23 cellular contexts compared by ENCODE assay signal in the genomic region with DNA sequence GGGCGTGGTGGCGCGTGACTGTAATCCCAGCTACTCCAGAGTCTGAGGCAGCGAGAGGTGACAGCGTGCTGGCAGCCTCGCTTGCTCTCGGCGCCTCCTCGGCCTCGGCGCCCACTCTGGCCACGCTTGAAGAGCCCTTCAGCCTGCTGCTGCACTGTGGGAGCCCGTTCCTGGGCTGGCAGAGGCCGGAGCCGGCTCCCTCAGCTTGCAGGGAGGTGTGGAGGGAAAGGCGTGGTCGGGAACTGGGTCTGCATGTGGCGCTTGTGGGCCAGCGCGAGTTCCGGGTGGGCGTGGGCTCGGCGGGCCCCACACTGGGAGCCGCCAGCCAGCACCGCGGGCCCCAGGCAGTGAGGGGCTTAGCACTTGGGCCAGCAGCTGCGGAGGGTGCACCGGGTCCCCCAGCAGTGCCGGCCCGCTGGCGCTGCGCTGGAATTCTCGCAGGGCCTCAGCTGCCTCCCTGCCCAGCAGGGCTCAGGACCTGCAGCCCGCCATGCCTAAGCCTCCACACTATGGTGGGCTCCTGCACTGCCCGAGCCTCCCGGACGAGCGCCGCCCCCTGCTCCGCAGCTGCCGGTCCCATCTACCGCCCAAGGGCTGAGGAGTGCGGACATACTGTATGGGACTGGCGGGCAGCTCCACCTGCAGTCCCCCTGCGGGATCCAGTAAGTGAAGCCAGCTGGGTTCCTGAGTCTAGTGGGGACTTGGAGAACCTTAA.
"Had no signal": no experiment of that assay in that cellular context is flagged by ENCODE, and none has a peak within 500 bp of the region (broad histone marks: within the 10 kb centered on the region; RNA-seq: fewer than 3 reads in every experiment).

No MANE protein-coding gene starts in this region.

- H3K27ac ChIP-seq: Peyer's patch had no signal

- H3K36me3 ChIP-seq: Peyer's patch had no signal

- H3K4me3 ChIP-seq: Peyer's patch had no signal

- H3K4me1 ChIP-seq: Peyer's patch had no signal

- DNase-seq: activated CD4-positive, alpha-beta memory T cell treated with anti-CD3 and anti-CD28 coated beads for 36 hours; activated CD4-positive, alpha-beta T cell treated with anti-CD3 and anti-CD28 coated beads, Interleukin-2, amount 10 ng/mL, durations not matched to agents 7 days and 5 days; activated CD4-positive, CD25-positive, alpha-beta regulatory T cell; activated gamma-delta T cell; activated naive CD4-positive, alpha-beta T cell treated with anti-CD3 and anti-CD28 coated beads, Interleukin-2, amount 10 ng/mL, durations not matched to agents 7 days and 5 days; activated naive CD8-positive, alpha-beta T cell treated with anti-CD3 and anti-CD28 coated beads for 36 hours; activated T-cell treated with anti-CD3 and anti-CD28 coated beads for 4 hours; activated T-cell treated with anti-CD3 and anti-CD28 coated beads, Interleukin-2, amount 50 U/mL, for 48 hours; Karpas-422; MM.1S; NCI-H1105; NCI-H1436; NCI-H187; NCI-H2081; NCI-H510A treated with DMSO at 0.1 percent for 48 hours; NCI-H69; NK-92 treated with Interleukin-12 subunit alpha and Interleukin-12 subunit beta, amount 100 ng/mL, for 24 hours; Peyer's patch; SIG-M5; T-helper 17 cell; T1000 had no signal

- H3K27me3 ChIP-seq: Peyer's patch had no signal

- ATAC-seq: activated T-helper 17 cell treated with anti-CD3 and anti-CD28 coated beads, Interleukin-2, amount 50 U/mL, for 72 hours; T-helper 17 cell had no signal

- FAIRE-seq: TTC549 had no signal
